Comparison of ENCODE assay signal across 15 cellular contexts in the genomic region with DNA sequence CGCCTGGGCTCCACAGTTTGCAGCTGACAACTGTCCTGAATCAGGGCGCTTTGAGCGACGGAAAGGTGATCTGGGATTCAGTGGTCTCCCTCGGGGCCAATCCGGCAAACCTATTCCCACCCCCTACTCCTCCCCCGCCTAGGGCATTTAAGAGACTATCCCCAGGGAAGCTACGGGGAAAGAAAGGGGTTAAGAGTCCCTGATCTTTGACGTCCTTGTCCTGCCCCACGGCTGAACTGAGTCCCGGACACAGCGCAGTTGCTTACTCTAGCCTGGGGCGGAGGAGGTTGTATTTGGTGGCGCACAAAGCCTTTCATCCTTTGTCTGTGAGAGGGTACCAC. TPM values are rescaled to one million over a fixed set of nuclear protein-coding genes. Genes with fewer than 3 reads are reported as not detected.
DNase-seq lines count a peak whose midpoint lies in the region.
"Had no signal": no experiment of that assay in that cellular context is flagged by ENCODE, and none has a peak within 500 bp of the region (broad histone marks: within the 10 kb centered on the region; RNA-seq: fewer than 3 reads in every experiment).

No MANE protein-coding gene starts in this region.

- H3K4me3 ChIP-seq in mucosa of rectum (ENCODE audit: low read length in 2 of 2) = peak overlapping the region; percentile 45 to 50

- no peak overlapping the region for H3K27ac ChIP-seq in mucosa of rectum (ENCODE audit: low read depth in 2 of 2, low read length in 2 of 2)
- H3K27ac ChIP-seq in temporal lobe (ENCODE audit: low read depth, low read length) = peak overlapping the region; percentile 27

- H3K27me3 Mint-ChIP-seq in activated CD4-positive, alpha-beta T cell treated with anti-CD3 and anti-CD28 coated beads, Interleukin-2, amount 10 ng/mL, durations not matched to agents 24 days and 14 days = peaks cover 57% of the 10 kb centered on the region

- no peaks in the 10 kb centered on the region for H3K9me3 ChIP-seq in mucosa of rectum (ENCODE audit: control insufficient read depth in 2 of 2, low read length in 2 of 2)

- peak; percentile 55 for DNase-seq in activated CD4-positive, alpha-beta T cell treated with anti-CD3 and anti-CD28 coated beads, Interleukin-2, amount 10 ng/mL, durations not matched to agents 24 days and 14 days
- DNase-seq in activated CD4-positive, alpha-beta T cell treated with anti-CD3 and anti-CD28 coated beads, Interleukin-2, amount 50 U/mL, for 4 hours = no peak
- DNase-seq in ecto neural progenitor cell (ENCODE audit: low spot score) (peak; percentile 56), dermis blood vessel endothelial cell (no peak), NCI-H2171 (lab: John Stamatoyannopoulos, UW) (no peak)
- no peak for DNase-seq in activated CD4-positive, alpha-beta T cell treated with anti-CD3 and anti-CD28 coated beads for 4 hours
- DNase-seq: 8988T; activated naive CD4-positive, alpha-beta T cell treated with anti-CD3 and anti-CD28 coated beads, Interleukin-2, amount 50 U/mL, for 16 hours; DMS 273 treated with DMSO at 0.1 percent for 48 hours; NCI-H1105 treated with DMSO at 0.1 percent for 48 hours; NCI-H82 had no signal

- H3K27me3 ChIP-seq in mucosa of rectum (ENCODE audit: control insufficient read depth in 2 of 2, insufficient read depth in 2 of 2, low read length in 2 of 2) = peaks cover 18 to 25% of the 10 kb centered on the region in 2 donors

- no peak overlapping the region for H3K9ac ChIP-seq in mucosa of rectum (ENCODE audit: low read depth in 1 of 2, low read length in 2 of 2)

- H3K9me3 Mint-ChIP-seq in activated CD4-positive, alpha-beta T cell treated with anti-CD3 and anti-CD28 coated beads, Interleukin-2, amount 10 ng/mL, durations not matched to agents 24 days and 14 days = peaks cover 3% of the 10 kb centered on the region

- peaks cover 2 to 4% of the 10 kb centered on the region in 2 donors for H3K4me1 ChIP-seq in mucosa of rectum (ENCODE audit: control insufficient read depth in 2 of 2, insufficient read depth in 2 of 2, low read length in 2 of 2)

- peak overlapping the region; percentile 88 for H3K4me3 Mint-ChIP-seq in activated CD4-positive, alpha-beta T cell treated with anti-CD3 and anti-CD28 coated beads, Interleukin-2, amount 10 ng/mL, durations not matched to agents 24 days and 14 days

- H3K27ac Mint-ChIP-seq in activated CD4-positive, alpha-beta T cell treated with anti-CD3 and anti-CD28 coated beads, Interleukin-2, amount 10 ng/mL, durations not matched to agents 24 days and 14 days = no peak overlapping the region

- no peaks in the 10 kb centered on the region for H3K36me3 ChIP-seq in mucosa of rectum (ENCODE audit: control insufficient read depth in 2 of 2, insufficient read depth in 2 of 2, low read length in 2 of 2)

- H3K36me3 Mint-ChIP-seq in activated CD4-positive, alpha-beta T cell treated with anti-CD3 and anti-CD28 coated beads, Interleukin-2, amount 10 ng/mL, durations not matched to agents 24 days and 14 days (ENCODE audit: low read depth) = no peaks in the 10 kb centered on the region

- intact Hi-C loops in activated CD4-positive, alpha-beta T cell treated with anti-CD3 and anti-CD28 coated beads, Interleukin-2, amount 10 ng/mL, durations not matched to agents 24 days and 14 days (cut with micrococcal nuclease) = no loop called here

- peaks cover 32% of the 10 kb centered on the region for H3K4me1 Mint-ChIP-seq in activated CD4-positive, alpha-beta T cell treated with anti-CD3 and anti-CD28 coated beads, Interleukin-2, amount 10 ng/mL, durations not matched to agents 24 days and 14 days

RNA-seq across cellular contexts. Expression of gene RORB, which starts 3.4 kb away (rescaled TPM):
- 0.02 and 0.05 TPM in 2 replicates for total RNA-seq in activated CD4-positive, alpha-beta T cell treated with anti-CD3 and anti-CD28 coated beads, Interleukin-2, amount 10 ng/mL, durations not matched to agents 24 days and 14 days
- total RNA-seq in temporal lobe = 49.9 TPM
- total RNA-seq in dermis blood vessel endothelial cell = under 0.01 and 0.09 TPM in 2 replicates
- total RNA-seq: endothelial cell of umbilical vein, kidney epithelial cell had no signal

Comparison
In these comparisons a context has a peak if more than half of its experiments do, and no peak if none do; other contexts are left out.
1. DNase-seq: peak in activated CD4-positive, alpha-beta T cell treated with anti-CD3 and anti-CD28 coated beads, Interleukin-2, amount 10 ng/mL, durations not matched to agents 24 days and 14 days (single experiment) and ecto neural progenitor cell (single experiment); none in activated CD4-positive, alpha-beta T cell treated with anti-CD3 and anti-CD28 coated beads, Interleukin-2, amount 50 U/mL, for 4 hours (0 of 2), dermis blood vessel endothelial cell (single experiment), NCI-H2171 (single experiment) and activated CD4-positive, alpha-beta T cell treated with anti-CD3 and anti-CD28 coated beads for 4 hours (0 of 2).
2. RNA of gene RORB, which starts 3.4 kb away (total RNA-seq): 49.9 TPM in temporal lobe (single experiment); 0.02 to 0.05 TPM in activated CD4-positive, alpha-beta T cell treated with anti-CD3 and anti-CD28 coated beads, Interleukin-2, amount 10 ng/mL, durations not matched to agents 24 days and 14 days and under 0.01 to 0.09 TPM in dermis blood vessel endothelial cell; every median in the first group is over 10 times any median in the second.